In the genomic region with DNA sequence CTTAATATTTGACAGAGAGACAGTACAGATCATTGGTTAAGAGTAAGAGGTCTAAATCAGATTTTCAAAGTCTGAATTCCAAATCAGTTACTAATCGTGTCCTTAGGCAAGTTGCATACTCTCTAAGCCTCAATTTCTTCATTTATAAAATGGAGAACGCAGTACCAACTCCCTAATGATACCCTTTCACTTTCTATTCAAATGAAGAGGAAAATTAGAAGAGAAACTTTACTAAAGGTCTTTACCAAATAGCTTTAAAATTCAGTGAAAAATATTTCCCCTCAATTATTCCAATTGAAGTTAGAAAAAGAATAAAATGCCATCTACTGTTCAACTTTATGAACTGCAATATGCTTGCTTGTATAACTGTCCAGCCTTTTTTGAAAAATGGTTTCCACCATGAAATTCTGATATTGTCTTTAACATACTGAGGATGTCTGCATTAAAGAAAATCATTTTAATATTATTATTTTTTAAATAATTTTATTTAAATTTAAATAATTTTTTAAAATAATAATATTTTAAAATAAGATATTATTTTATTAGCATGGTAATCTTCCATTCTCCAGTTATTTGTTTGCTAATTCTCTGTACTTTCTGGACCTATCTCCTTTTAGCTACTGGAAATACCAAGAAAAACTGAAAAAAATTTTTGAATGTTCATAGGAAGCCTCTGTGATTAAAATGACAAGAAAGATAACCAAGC, we compare ENCODE assay signal across 9 cellular contexts. TPM values are rescaled to one million over a fixed set of nuclear protein-coding genes. Genes with fewer than 3 reads are reported as not detected.
DNase-seq lines count a peak whose midpoint lies in the region; ATAC-seq and TF ChIP-seq lines count a peak whose summit lies in the region.
"Had no signal": no experiment of that assay in that cellular context is flagged by ENCODE, and none has a peak within 500 bp of the region (broad histone marks: within the 10 kb centered on the region; RNA-seq: fewer than 3 reads in every experiment).

No MANE protein-coding gene starts in this region.

- H2AFZ ChIP-seq in GM23338, result no peak overlapping the region

- no peaks in the 10 kb centered on the region for H3K4me1 ChIP-seq in GM23338 (ENCODE audit: insufficient read depth)

- H3K27ac Mint-ChIP-seq in GM23338 (no peak overlapping the region), neural crest cell (ENCODE audit: unreplicated experiment) (no peak overlapping the region)
- H3K27ac Mint-ChIP-seq in effector memory CD8-positive, alpha-beta T cell, result peak overlapping the region in 1 of 2 donors; percentile 52

- H3K4me3 ChIP-seq in GM23338, result no peak overlapping the region

- H3K36me3 Mint-ChIP-seq in GM23338 (ENCODE audit: low read depth) (peaks cover 10% of the 10 kb centered on the region; the same call in 2 of the 3 replicates), neural crest cell (ENCODE audit: low read depth) (no peaks in the 10 kb centered on the region)
- peaks cover 25% of the 10 kb centered on the region for H3K36me3 Mint-ChIP-seq in effector memory CD8-positive, alpha-beta T cell (ENCODE audit: insufficient read depth)

- H3K27me3 ChIP-seq in GM23338 (ENCODE audit: insufficient read depth), result no peaks in the 10 kb centered on the region

- H3K4me3 Mint-ChIP-seq in GM23338 (no peak overlapping the region), neural crest cell (no peak overlapping the region)
- no peak overlapping the region for H3K4me3 Mint-ChIP-seq in effector memory CD8-positive, alpha-beta T cell

- DNase-seq in AG20443 (ENCODE audit: low spot score), result peak; percentile 26
- peak; percentile 59 for DNase-seq in GM23338 (ENCODE audit: low spot score)
- peak; percentile 15 for DNase-seq in OCI-M2 (lab: John Stamatoyannopoulos, UW; ENCODE audit: unreplicated experiment)
- DNase-seq in effector memory CD8-positive, alpha-beta T cell, result no peak
- DNase-seq in neural crest cell (ENCODE audit: low read depth, low spot score), result no peak
- no peak for DNase-seq in activated T-cell treated with anti-CD3 and anti-CD28 coated beads, Interleukin-2, amount 50 U/mL, for 1 hour

- H3K4me1 Mint-ChIP-seq in GM23338 (no peaks in the 10 kb centered on the region), neural crest cell (no peaks in the 10 kb centered on the region)
- H3K4me1 Mint-ChIP-seq in effector memory CD8-positive, alpha-beta T cell (ENCODE audit: low read depth in 2 of 2), result no peaks in the 10 kb centered on the region

- no peaks in the 10 kb centered on the region for H3K36me3 ChIP-seq in GM23338 (ENCODE audit: insufficient read depth)

- H3F3A ChIP-seq in GM23338 (replicated peaks; ENCODE audit: low read depth), result no peaks in the 10 kb centered on the region

- ATAC-seq in GM23338 (no peak), HG03460 (IDR thresholded peaks at IDR 0.05; ENCODE audit: unreplicated experiment) (no peak), GM21367 (IDR thresholded peaks at IDR 0.05; ENCODE audit: unreplicated experiment) (no peak)
- ATAC-seq in effector memory CD8-positive, alpha-beta T cell (replicated peaks), result peak; percentile 59

- H3K9me3 Mint-ChIP-seq in GM23338 (no peaks in the 10 kb centered on the region), neural crest cell (no peaks in the 10 kb centered on the region)
- no peaks in the 10 kb centered on the region for H3K9me3 Mint-ChIP-seq in effector memory CD8-positive, alpha-beta T cell

- no peak overlapping the region for H3K4me2 ChIP-seq in GM23338

- H3K27ac ChIP-seq in GM23338 (ENCODE audit: low read depth), result 0 out of 2 replicates have a peak overlapping the region, but pooled peaks have one; percentile 6
- H3K27ac ChIP-seq: epithelial cell of prostate had no signal

- H3K27me3 Mint-ChIP-seq in GM23338 (ENCODE audit: insufficient read depth, low read depth, poor library complexity), result no peaks in the 10 kb centered on the region
- H3K27me3 Mint-ChIP-seq in effector memory CD8-positive, alpha-beta T cell, result no peaks in the 10 kb centered on the region
- no peaks in the 10 kb centered on the region for H3K27me3 Mint-ChIP-seq in neural crest cell (ENCODE audit: low read depth)

- H3K79me2 ChIP-seq in GM23338 (replicated peaks; ENCODE audit: insufficient read depth), result no peaks in the 10 kb centered on the region

- H3K9me2 ChIP-seq in GM23338 (ENCODE audit: insufficient read depth), result no peaks in the 10 kb centered on the region

- no peaks in the 10 kb centered on the region; the same call in 1 of the 2 replicates for H4K20me1 ChIP-seq in GM23338 (replicated peaks; ENCODE audit: insufficient read depth)

- peak in 1 of 2 experiments; percentile 64; a peak in 3 of 4 replicates for TF ChIP-seq CTCF in GM23338 (conservative IDR thresholded peaks at IDR 0.05; ENCODE audit: low read depth in 2 of 2)
- peak; percentile 89 for TF ChIP-seq CTCF in neural crest cell (conservative IDR thresholded peaks at IDR 0.05)

TF ChIP-seq in GM23338, 12 proteins besides CTCF, POLR2A, EP300 and RAD21:
- TF ChIP-seq NANOG (IDR thresholded peaks at IDR 0.05; ENCODE audit: borderline replicate concordance), result no peak

RNA-seq across cellular contexts. Expression of gene POC5, which starts 36.0 kb away (rescaled TPM):
- 25.2 and 25.9 TPM in 2 replicates for total RNA-seq in GM23338 (2014; rRNA removed; shearing (Covaris generic))
- 12.9 and 16.2 TPM in 2 replicates for polyA plus RNA-seq in GM23338 (2016; fragmentation: Nextera tagmentation; extraction: Ambion mirVana)
- 15.7 and 17.8 TPM in 2 replicates for total RNA-seq in neural crest cell

Comparison
In these comparisons a context has a peak if more than half of its experiments do, and no peak if none do; other contexts are left out.
1. DNase-seq: peak in AG20443 (single experiment), GM23338 (single experiment) and OCI-M2 (single experiment); none in effector memory CD8-positive, alpha-beta T cell (0 of 3), neural crest cell (single experiment) and activated T-cell treated with anti-CD3 and anti-CD28 coated beads, Interleukin-2, amount 50 U/mL, for 1 hour (single experiment).